In the genomic region with DNA sequence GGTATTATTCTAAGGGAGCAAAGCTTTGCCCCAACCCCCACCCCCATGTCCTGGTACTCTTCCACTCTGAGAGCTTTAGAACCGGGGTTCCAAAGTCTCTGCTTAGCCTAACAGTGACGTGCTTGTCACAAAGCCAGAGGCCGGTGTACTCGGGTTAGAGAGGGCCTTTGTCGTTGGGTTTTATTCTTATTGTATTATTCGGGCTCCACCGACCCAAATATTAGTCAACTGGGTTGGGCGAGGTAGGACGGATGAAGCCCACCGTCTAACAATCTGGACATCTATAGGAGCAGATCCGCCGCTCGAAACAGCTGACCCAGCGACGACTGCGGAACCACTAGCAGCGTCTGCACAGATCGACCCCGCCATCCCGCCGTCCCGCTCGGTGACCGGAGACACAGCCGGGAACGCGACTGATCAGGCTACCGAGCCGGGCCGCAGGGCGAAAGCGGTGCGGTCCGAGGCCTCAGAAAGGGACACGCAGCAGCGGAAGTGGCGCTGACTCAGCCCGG, we compare ENCODE assay signal across 8 cellular contexts. TPM values are rescaled to one million over a fixed set of nuclear protein-coding genes. Genes with fewer than 3 reads are reported as not detected.
DNase-seq lines count a peak whose midpoint lies in the region; ATAC-seq and TF ChIP-seq lines count a peak whose summit lies in the region.
"Not testable (repeated sequence)": the region's sequence is repeated elsewhere in the genome, so short reads cannot be mapped to it uniquely, and the experiment has no call there.

No MANE protein-coding gene starts in this region.

- not testable (repeated sequence) for H3K36me3 ChIP-seq in GM23248 (ENCODE audit: low read depth); KOPT-K1 (ENCODE audit: insufficient read depth, low read length); colonic mucosa; right atrium auricular region; naive thymus-derived CD4-positive, alpha-beta T cell (ENCODE audit: control insufficient read depth in 2 of 3, insufficient read depth in 3 of 3, low read length in 3 of 3)

- H3K4me3 Mint-ChIP-seq in activated CD8-positive, alpha-beta T cell treated with anti-CD3 and anti-CD28 coated beads, Interleukin-2, amount 10 ng/mL, durations not matched to agents 7 days and 5 days = peak overlapping the region; percentile 89
- H3K4me3 Mint-ChIP-seq in naive thymus-derived CD4-positive, alpha-beta T cell = peak overlapping the region; percentile 74 to 93 (median 86)
- H3K4me3 Mint-ChIP-seq in stimulated activated naive CD8-positive, alpha-beta T cell treated with anti-CD3 and anti-CD28 coated beads, Interleukin-15, amount 100 ng/mL, for 72 hours = peak overlapping the region; percentile 89 to 98

- intact Hi-C loops in colonic mucosa (cut with DNase I) = not testable (repeated sequence)
- intact Hi-C loops in naive thymus-derived CD4-positive, alpha-beta T cell (cut with micrococcal nuclease) = loop anchor here (1.0 to 5.0 kb wide), 5 partner anchors 184 to 1704 kb away; a partner anchor contains a TSS

- in situ Hi-C loops in GM23248 (cut with MboI) = not testable (repeated sequence)

- peak; percentile 2 for ATAC-seq in activated CD8-positive, alpha-beta T cell treated with anti-CD3 and anti-CD28 coated beads, Interleukin-2, amount 10 ng/mL, durations not matched to agents 7 days and 5 days
- ATAC-seq in naive thymus-derived CD4-positive, alpha-beta T cell = not testable (repeated sequence)
- peak; percentile 40 for ATAC-seq in stimulated activated naive CD8-positive, alpha-beta T cell treated with anti-CD3 and anti-CD28 coated beads, Interleukin-15, amount 100 ng/mL, for 72 hours

- peaks cover 41% of the 10 kb centered on the region for H3K4me1 ChIP-seq in GM23248 (ENCODE audit: insufficient read depth)
- not testable (repeated sequence) for H3K4me1 ChIP-seq in colonic mucosa
- H3K4me1 ChIP-seq in right atrium auricular region = peaks cover 0 to 38% of the 10 kb centered on the region in 2 donors
- H3K4me1 ChIP-seq in naive thymus-derived CD4-positive, alpha-beta T cell (ENCODE audit: control insufficient read depth in 2 of 2, insufficient read depth in 2 of 2, low read length in 2 of 2) = peaks cover 22 to 26% of the 10 kb centered on the region in 2 donors

- H3K79me2 ChIP-seq in GM23248 (ENCODE audit: insufficient read depth) = peaks cover 70% of the 10 kb centered on the region

- H3K27ac Mint-ChIP-seq in activated CD8-positive, alpha-beta T cell treated with anti-CD3 and anti-CD28 coated beads, Interleukin-2, amount 10 ng/mL, durations not matched to agents 7 days and 5 days = peak overlapping the region; percentile 89
- H3K27ac Mint-ChIP-seq in naive thymus-derived CD4-positive, alpha-beta T cell = peak overlapping the region in 6 of 9 donors; percentile 55 to 86 (median 78)
- peak overlapping the region; percentile 92 to 94 for H3K27ac Mint-ChIP-seq in stimulated activated naive CD8-positive, alpha-beta T cell treated with anti-CD3 and anti-CD28 coated beads, Interleukin-15, amount 100 ng/mL, for 72 hours

- H3K9ac ChIP-seq in GM23248 (peak overlapping the region; percentile 95), colonic mucosa (ENCODE audit: low read depth in 2 of 2, low read length in 2 of 2) (peak overlapping the region; percentile 46 to 68)

- not testable (repeated sequence) for H3K9me3 ChIP-seq in GM23248 (ENCODE audit: low read depth); KOPT-K1 (ENCODE audit: insufficient read depth, low read length, poor library complexity, severe bottlenecking); colonic mucosa; right atrium auricular region; naive thymus-derived CD4-positive, alpha-beta T cell (ENCODE audit: control insufficient read depth in 2 of 3, low read length in 3 of 3)

- not testable (repeated sequence) for H3K27me3 ChIP-seq in GM23248 (replicated peaks; ENCODE audit: insufficient read depth); colonic mucosa; right atrium auricular region; naive thymus-derived CD4-positive, alpha-beta T cell (ENCODE audit: control insufficient read depth in 2 of 2, insufficient read depth in 2 of 2, low read length in 2 of 2)

- H3K36me3 Mint-ChIP-seq in activated CD8-positive, alpha-beta T cell treated with anti-CD3 and anti-CD28 coated beads, Interleukin-2, amount 10 ng/mL, durations not matched to agents 7 days and 5 days (ENCODE audit: low read depth) = peaks cover 19% of the 10 kb centered on the region
- not testable (repeated sequence) for H3K36me3 Mint-ChIP-seq in naive thymus-derived CD4-positive, alpha-beta T cell

- peaks cover 13% of the 10 kb centered on the region; the same call in 1 of the 2 replicates for H3F3A ChIP-seq in GM23248 (ENCODE audit: insufficient read depth)

- DNase-seq in GM23248; activated CD8-positive, alpha-beta T cell treated with anti-CD3 and anti-CD28 coated beads, Interleukin-2, amount 10 ng/mL, durations not matched to agents 7 days and 5 days; colonic mucosa; right atrium auricular region (ENCODE audit: low spot score); naive thymus-derived CD4-positive, alpha-beta T cell; stimulated activated naive CD8-positive, alpha-beta T cell treated with anti-CD3 and anti-CD28 coated beads, Interleukin-15, amount 100 ng/mL, for 72 hours: not testable (repeated sequence)

- H3K4me1 Mint-ChIP-seq in activated CD8-positive, alpha-beta T cell treated with anti-CD3 and anti-CD28 coated beads, Interleukin-2, amount 10 ng/mL, durations not matched to agents 7 days and 5 days (ENCODE audit: low read depth) = peaks cover 48% of the 10 kb centered on the region
- peaks cover 20 to 52% (median 42%) of the 10 kb centered on the region in 7 donors for H3K4me1 Mint-ChIP-seq in naive thymus-derived CD4-positive, alpha-beta T cell
- peaks cover 51% of the 10 kb centered on the region for H3K4me1 Mint-ChIP-seq in stimulated activated naive CD8-positive, alpha-beta T cell treated with anti-CD3 and anti-CD28 coated beads, Interleukin-15, amount 100 ng/mL, for 72 hours

- POLR2A ChIA-PET in activated CD8-positive, alpha-beta T cell treated with anti-CD3 and anti-CD28 coated beads, Interleukin-2, amount 10 ng/mL, durations not matched to agents 7 days and 5 days (lab: Charles Lee) = interaction anchor here (0.8 to 1.8 kb wide), 6 partner anchors 7 to 686 kb away, joined by 3 to 12 read pairs (median 4); a partner anchor contains a TSS
- POLR2A ChIA-PET in naive thymus-derived CD4-positive, alpha-beta T cell (lab: Charles Lee) = interaction anchor here (1.2 to 7.5 kb wide), 3 partner anchors 15 to 266 kb away, joined by 3 to 67 read pairs (median 8); a partner anchor contains a TSS

- H3K27me3 Mint-ChIP-seq in activated CD8-positive, alpha-beta T cell treated with anti-CD3 and anti-CD28 coated beads, Interleukin-2, amount 10 ng/mL, durations not matched to agents 7 days and 5 days (ENCODE audit: low read depth); naive thymus-derived CD4-positive, alpha-beta T cell; stimulated activated naive CD8-positive, alpha-beta T cell treated with anti-CD3 and anti-CD28 coated beads, Interleukin-15, amount 100 ng/mL, for 72 hours: not testable (repeated sequence)

- not testable (repeated sequence) for H3K9me2 ChIP-seq in GM23248 (ENCODE audit: insufficient read depth)

- not testable (repeated sequence) for H3K9me3 Mint-ChIP-seq in activated CD8-positive, alpha-beta T cell treated with anti-CD3 and anti-CD28 coated beads, Interleukin-2, amount 10 ng/mL, durations not matched to agents 7 days and 5 days (ENCODE audit: insufficient read depth); naive thymus-derived CD4-positive, alpha-beta T cell; stimulated activated naive CD8-positive, alpha-beta T cell treated with anti-CD3 and anti-CD28 coated beads, Interleukin-15, amount 100 ng/mL, for 72 hours

- peak overlapping the region; percentile 82 for H2AFZ ChIP-seq in GM23248

- H3K4me3 ChIP-seq in GM23248 (peak overlapping the region; percentile 85), colonic mucosa (peak overlapping the region; percentile 74), right atrium auricular region (peak overlapping the region; percentile 88 to 99)
- peak overlapping the region; percentile 94 for H3K4me3 ChIP-seq in naive thymus-derived CD4-positive, alpha-beta T cell (ENCODE audit: low read length)

- CTCF ChIA-PET in activated CD8-positive, alpha-beta T cell treated with anti-CD3 and anti-CD28 coated beads, Interleukin-2, amount 10 ng/mL, durations not matched to agents 7 days and 5 days (lab: Charles Lee) = interaction anchor here (0.8 to 1.4 kb wide), 2 partner anchors 31 to 60 kb away, joined by 3 read pairs; a partner anchor contains a TSS
- CTCF ChIA-PET in naive thymus-derived CD4-positive, alpha-beta T cell (lab: Charles Lee) = not testable (repeated sequence)

- peak overlapping the region; percentile 93 for H3K27ac ChIP-seq in C4-2B
- H3K27ac ChIP-seq in GM23248 = peak overlapping the region; percentile 85
- H3K27ac ChIP-seq in KOPT-K1 (ENCODE audit: low read depth, low read length, poor library complexity, severe bottlenecking) = peak overlapping the region; percentile 91
- peak overlapping the region; percentile 69 for H3K27ac ChIP-seq in colonic mucosa
- peak overlapping the region; percentile 91 to 94 for H3K27ac ChIP-seq in right atrium auricular region
- peak overlapping the region; percentile 88 for H3K27ac ChIP-seq in naive thymus-derived CD4-positive, alpha-beta T cell (ENCODE audit: low read depth, low read length)

- not testable (repeated sequence) for H4K20me1 ChIP-seq in GM23248 (ENCODE audit: insufficient read depth)

- not testable (repeated sequence) for TF ChIP-seq CTCF in C4-2B (conservative IDR thresholded peaks at IDR 0.05); colonic mucosa (IDR thresholded peaks at IDR 0.05); right atrium auricular region (IDR thresholded peaks at IDR 0.05)

- WGBS in GM23248 (ENCODE audit: low coverage in 1 of 2, low lambda C conversion rate in 2 of 2, missing lambda C conversion rate in 2 of 2), 2 experiments = 2% methylated on average over 25 to 28 of the region's 38 CpGs

- H3K4me2 ChIP-seq in GM23248 (ENCODE audit: unreplicated experiment) = peak overlapping the region; percentile 86

RNA-seq across cellular contexts. Expression of a gene that starts 0.4 kb away (rescaled TPM):
- 132 and 165 TPM in 2 replicates for total RNA-seq in GM23248 (2014; rRNA removed; shearing (Covaris generic))
- polyA plus RNA-seq in GM23248 (2016; fragmentation: Nextera tagmentation; extraction: Ambion mirVana) = 183 and 184 TPM in 2 replicates
- total RNA-seq in activated CD8-positive, alpha-beta T cell treated with anti-CD3 and anti-CD28 coated beads, Interleukin-2, amount 10 ng/mL, durations not matched to agents 7 days and 5 days = 100 to 1,000 TPM; 102 to 104 TPM
- total RNA-seq in colonic mucosa = 10 to 100 TPM; 65.5 to 74.0 TPM
- total RNA-seq in right atrium auricular region = 100 to 1,000 TPM in 1 of 2 donors, 10 to 100 TPM in 1; 99.8 to 106 TPM
- total RNA-seq in naive thymus-derived CD4-positive, alpha-beta T cell = 10 to 100 TPM; 26.6 to 84.9 (median 47.1) TPM
- 100 to 1,000 TPM; 132 to 135 TPM for polyA plus RNA-seq in naive thymus-derived CD4-positive, alpha-beta T cell

RNA-seq across cellular contexts. Expression of a gene that starts 2.8 kb away (rescaled TPM):
- 35.8 and 58.0 TPM in 2 replicates for total RNA-seq in GM23248 (2014; rRNA removed; shearing (Covaris generic))
- 16.1 and 16.4 TPM in 2 replicates for polyA plus RNA-seq in GM23248 (2016; fragmentation: Nextera tagmentation; extraction: Ambion mirVana)
- 10 to 100 TPM; 67.7 to 69.4 TPM for total RNA-seq in activated CD8-positive, alpha-beta T cell treated with anti-CD3 and anti-CD28 coated beads, Interleukin-2, amount 10 ng/mL, durations not matched to agents 7 days and 5 days
- total RNA-seq in colonic mucosa (10 to 100 TPM; 25.0 to 43.5 TPM), right atrium auricular region (10 to 100 TPM; 10.8 to 13.3 TPM)
- total RNA-seq in naive thymus-derived CD4-positive, alpha-beta T cell = 10 to 100 TPM; 14.0 to 70.7 (median 60.2) TPM
- 1 to 10 TPM; 5.1 to 6.6 TPM for polyA plus RNA-seq in naive thymus-derived CD4-positive, alpha-beta T cell

RNA-seq across cellular contexts. Expression of a gene that starts 31.2 kb away (rescaled TPM):
- total RNA-seq in GM23248 (2014; rRNA removed; shearing (Covaris generic)) = 18.1 and 20.2 TPM in 2 replicates
- polyA plus RNA-seq in GM23248 (2016; fragmentation: Nextera tagmentation; extraction: Ambion mirVana) = 11.5 and 12.8 TPM in 2 replicates
- total RNA-seq in activated CD8-positive, alpha-beta T cell treated with anti-CD3 and anti-CD28 coated beads, Interleukin-2, amount 10 ng/mL, durations not matched to agents 7 days and 5 days = 10 to 100 TPM; 33.2 to 33.9 TPM
- total RNA-seq in colonic mucosa (10 to 100 TPM; 17.2 to 26.5 TPM), right atrium auricular region (10 to 100 TPM; 10.5 to 13.7 TPM)
- total RNA-seq in naive thymus-derived CD4-positive, alpha-beta T cell = 10 to 100 TPM; 33.3 to 49.5 (median 44.6) TPM
- polyA plus RNA-seq in naive thymus-derived CD4-positive, alpha-beta T cell = 10 to 100 TPM; 14.2 to 17.7 TPM
